In the genomic region with DNA sequence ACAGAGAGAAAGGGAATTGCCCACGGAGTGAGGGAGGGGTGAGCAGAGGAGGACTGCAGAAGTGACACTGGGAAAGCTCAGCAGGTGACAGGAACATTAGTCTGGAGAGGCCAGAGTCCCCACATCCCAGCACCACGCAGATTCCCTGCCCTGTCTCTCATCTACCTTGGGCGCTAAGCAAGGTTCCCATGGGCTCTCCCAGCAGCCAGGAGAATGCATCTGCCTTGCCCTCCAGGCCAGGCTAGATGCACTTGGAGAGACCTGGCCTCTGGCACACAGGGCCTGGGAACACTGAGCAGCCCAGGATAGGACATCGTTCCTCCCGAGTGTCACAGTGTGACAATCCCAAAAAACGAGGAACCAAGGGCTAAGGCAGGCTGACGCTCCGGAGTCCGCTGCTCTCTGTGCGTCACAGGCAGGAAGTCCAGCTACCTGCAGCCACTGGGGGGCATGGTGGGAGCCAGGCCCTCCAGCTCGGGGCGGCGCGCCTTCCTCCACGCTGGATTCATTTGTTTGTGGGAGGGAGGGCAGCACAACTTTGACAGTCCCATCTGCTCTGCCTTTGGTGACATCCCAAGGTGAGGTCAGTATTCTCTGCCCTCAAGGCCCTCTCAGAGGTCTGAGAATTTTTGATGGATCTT, we compare ENCODE assay signal across 31 cellular contexts. TPM values are rescaled to one million over a fixed set of nuclear protein-coding genes. Genes with fewer than 3 reads are reported as not detected.
"Had no signal": no experiment of that assay in that cellular context is flagged by ENCODE, and none has a peak within 500 bp of the region (broad histone marks: within the 10 kb centered on the region; RNA-seq: fewer than 3 reads in every experiment).

No MANE protein-coding gene starts in this region.

- H3K9me3 ChIP-seq: body of pancreas, sigmoid colon, thyroid gland, upper lobe of right lung had no signal

- H3K4me1 ChIP-seq: gastroesophageal sphincter, sigmoid colon, thyroid gland, upper lobe of right lung had no signal

- H3K27me3 ChIP-seq: thyroid gland had no signal

- H3K27ac ChIP-seq: body of pancreas, cardiac muscle cell, coronary artery, gastroesophageal sphincter, sigmoid colon, stomach, thyroid gland, upper lobe of right lung had no signal

- H3K36me3 Mint-ChIP-seq: activated CD8-positive, alpha-beta memory T cell treated with anti-CD3 and anti-CD28 coated beads, Interleukin-2, amount 10 ng/mL, durations not matched to agents 7 days and 5 days; activated naive CD8-positive, alpha-beta T cell had no signal

- H3K4me3 Mint-ChIP-seq: activated CD4-positive, alpha-beta T cell treated with anti-CD3 and anti-CD28 coated beads for 36 hours; activated CD8-positive, alpha-beta memory T cell treated with anti-CD3 and anti-CD28 coated beads, Interleukin-2, amount 10 ng/mL, durations not matched to agents 7 days and 5 days; activated CD8-positive, alpha-beta T cell treated with anti-CD3 and anti-CD28 coated beads, Interleukin-2, amount 10 ng/mL, durations not matched to agents 7 days and 5 days; activated naive CD8-positive, alpha-beta T cell; memory B cell; naive thymus-derived CD8-positive, alpha-beta T cell; stimulated activated naive B cell treated with anti-CD40 and anti-IgM and Interleukin-4, amounts not matched to agents 10 μg/mL and 1 μg/mL and 100 μg/mL, for 72 hours; T-cell had no signal

- H3K4me3 ChIP-seq: body of pancreas, cardiac muscle cell, coronary artery, dorsolateral prefrontal cortex, gastroesophageal sphincter, sigmoid colon, stomach, thyroid gland, upper lobe of right lung had no signal

- H3K27ac Mint-ChIP-seq: activated CD4-positive, alpha-beta T cell treated with anti-CD3 and anti-CD28 coated beads for 36 hours; activated CD8-positive, alpha-beta memory T cell treated with anti-CD3 and anti-CD28 coated beads, Interleukin-2, amount 10 ng/mL, durations not matched to agents 7 days and 5 days; activated CD8-positive, alpha-beta T cell treated with anti-CD3 and anti-CD28 coated beads, Interleukin-2, amount 10 ng/mL, durations not matched to agents 7 days and 5 days; activated naive CD8-positive, alpha-beta T cell; activated T-helper 2 cell treated with anti-CD3 and anti-CD28 coated beads, Interferon-gamma antibody, Interleukin-2, Interleukin-4, amounts not matched to agents 10 μg/mL and 5 μg/mL and 100 μg/mL, durations not matched to agents 14 hours and 24 hours and 36 hours; memory B cell; naive thymus-derived CD8-positive, alpha-beta T cell; progenitor cell of endocrine pancreas; stimulated activated naive B cell treated with anti-CD40 and anti-IgM and Interleukin-4, amounts not matched to agents 10 μg/mL and 1 μg/mL and 100 μg/mL, for 72 hours; T-cell had no signal

- H3K4me1 Mint-ChIP-seq: activated CD4-positive, alpha-beta T cell treated with anti-CD3 and anti-CD28 coated beads for 36 hours; activated CD8-positive, alpha-beta memory T cell treated with anti-CD3 and anti-CD28 coated beads, Interleukin-2, amount 10 ng/mL, durations not matched to agents 7 days and 5 days; memory B cell; naive thymus-derived CD8-positive, alpha-beta T cell had no signal

- ATAC-seq: activated CD4-positive, alpha-beta T cell treated with anti-CD3 and anti-CD28 coated beads for 36 hours; activated CD8-positive, alpha-beta memory T cell treated with anti-CD3 and anti-CD28 coated beads, Interleukin-2, amount 10 ng/mL, durations not matched to agents 7 days and 5 days; activated CD8-positive, alpha-beta T cell treated with anti-CD3 and anti-CD28 coated beads, Interleukin-2, amount 10 ng/mL, durations not matched to agents 7 days and 5 days; body of pancreas; gastroesophageal sphincter; naive thymus-derived CD8-positive, alpha-beta T cell; stimulated activated naive B cell treated with anti-CD40 and anti-IgM and Interleukin-4, amounts not matched to agents 10 μg/mL and 1 μg/mL and 100 μg/mL, for 72 hours; T-cell; upper lobe of right lung had no signal

- H3K9me3 Mint-ChIP-seq: activated T-helper 2 cell treated with anti-CD3 and anti-CD28 coated beads, Interferon-gamma antibody, Interleukin-2, Interleukin-4, amounts not matched to agents 10 μg/mL and 5 μg/mL and 100 μg/mL, durations not matched to agents 14 hours and 24 hours and 36 hours; memory B cell; naive thymus-derived CD8-positive, alpha-beta T cell; stimulated activated naive B cell treated with anti-CD40 and anti-IgM and Interleukin-4, amounts not matched to agents 10 μg/mL and 1 μg/mL and 100 μg/mL, for 72 hours; T-cell had no signal

- H3K36me3 ChIP-seq: cardiac muscle cell had no signal

- DNase-seq: activated CD4-positive, alpha-beta T cell treated with anti-CD3 and anti-CD28 coated beads for 36 hours; activated CD4-positive, CD25-positive, alpha-beta regulatory T cell; activated CD8-positive, alpha-beta memory T cell treated with anti-CD3 and anti-CD28 coated beads, Interleukin-2, amount 10 ng/mL, durations not matched to agents 7 days and 5 days; activated CD8-positive, alpha-beta T cell treated with anti-CD3 and anti-CD28 coated beads, Interleukin-2, amount 10 ng/mL, durations not matched to agents 7 days and 5 days; activated T-cell treated with anti-CD3 and anti-CD28 coated beads, Interleukin-2, amount 50 U/mL, for 48 hours; body of pancreas; effector memory CD4-positive, alpha-beta T cell; erythroblast; head of caudate nucleus; naive thymus-derived CD8-positive, alpha-beta T cell; sigmoid colon; small intestine; stimulated activated CD4-positive, alpha-beta T cell treated with anti-CD3 and anti-CD28 coated beads, Interleukin-1b, Interleukin-23, amount 100 ng/mL, for 48 hours; stimulated activated naive B cell treated with anti-CD40 and anti-IgM and Interleukin-4, amounts not matched to agents 10 μg/mL and 1 μg/mL and 100 μg/mL, for 72 hours; stomach; T-cell; thyroid gland; upper lobe of right lung had no signal

RNA-seq across cellular contexts. Expression of gene NGB, which starts 5.4 kb away (rescaled TPM):
- total RNA-seq: activated CD4-positive, alpha-beta T cell treated with anti-CD3 and anti-CD28 coated beads for 36 hours; activated CD8-positive, alpha-beta memory T cell treated with anti-CD3 and anti-CD28 coated beads, Interleukin-2, amount 10 ng/mL, durations not matched to agents 7 days and 5 days; activated CD8-positive, alpha-beta T cell treated with anti-CD3 and anti-CD28 coated beads, Interleukin-2, amount 10 ng/mL, durations not matched to agents 7 days and 5 days; activated T-helper 2 cell treated with anti-CD3 and anti-CD28 coated beads, Interferon-gamma antibody, Interleukin-2, Interleukin-4, amounts not matched to agents 10 μg/mL and 5 μg/mL and 100 μg/mL, durations not matched to agents 14 hours and 24 hours and 36 hours; aorta; kidney epithelial cell; lower leg skin; naive thymus-derived CD8-positive, alpha-beta T cell; osteocyte; progenitor cell of endocrine pancreas; T-cell; T-helper 2 cell treated with Interferon-gamma antibody and Interleukin-4, amounts not matched to agents 100 ng/mL and 5 ng/mL, for 36 hours; thyroid gland; upper lobe of right lung had no signal
- polyA plus RNA-seq: aorta; cardiac muscle cell; naive thymus-derived CD8-positive, alpha-beta T cell had no signal
